Comparison of ENCODE assay signal across 10 cellular contexts in genomic region chr6:39003072-39003471, GRCh38. TPM values are rescaled to one million over a fixed set of nuclear protein-coding genes. Genes with fewer than 3 reads are reported as not detected.
DNase-seq lines count a peak whose midpoint lies in the region; ATAC-seq and TF ChIP-seq lines count a peak whose summit lies in the region.
"Had no signal": no experiment of that assay in that cellular context is flagged by ENCODE, and none has a peak within 500 bp of the region (broad histone marks: within the 10 kb centered on the region; RNA-seq: fewer than 3 reads in every experiment).

No MANE protein-coding gene starts in this region.

- no peak overlapping the region for H3K4me3 ChIP-seq in AG10803 (ENCODE audit: low read length)
- H3K4me3 ChIP-seq in epithelial cell of proximal tubule (ENCODE audit: low read depth, low read length): no peak overlapping the region
- H3K4me3 ChIP-seq: right atrium auricular region had no signal

- TF ChIP-seq CTCF in AG10803 (conservative IDR thresholded peaks at IDR 0.05; ENCODE audit: low read length) (0 out of 2 replicates have a peak, but pooled peaks have one; percentile 16), epithelial cell of proximal tubule (conservative IDR thresholded peaks at IDR 0.05; ENCODE audit: low read depth, low read length) (peak; percentile 48)

- DNase-seq in AG10803 (ENCODE audit: low read depth) (no peak), Daoy (ENCODE audit: low read depth) (peak; percentile 15), NCI-H82 treated with DMSO at 0.1 percent for 48 hours (lab: John Stamatoyannopoulos, UW; ENCODE audit: unreplicated experiment) (peak; percentile 10), epithelial cell of proximal tubule (ENCODE audit: low read depth) (no peak), cortex of kidney (lab: John Stamatoyannopoulos, UW) (no peak)
- no peak for DNase-seq in NK-92 treated with Interleukin-12 subunit alpha and Interleukin-12 subunit beta, amount 100 ng/mL, for 24 hours (lab: John Stamatoyannopoulos, UW)
- DNase-seq: activated CD4-positive, alpha-beta T cell treated with anti-CD3 and anti-CD28 coated beads, Interleukin-2, amount 10 ng/mL, durations not matched to agents 7 days and 5 days had no signal

- ATAC-seq in HG03280 (IDR thresholded peaks at IDR 0.05; ENCODE audit: unreplicated experiment) (no peak), HG03469 (IDR thresholded peaks at IDR 0.05; ENCODE audit: unreplicated experiment) (no peak)

RNA-seq across cellular contexts. Expression of gene GLP1R, which starts 45.5 kb away (rescaled TPM):
- not detected in 2 replicates for total RNA-seq in Daoy (2014; rRNA removed; shearing (Covaris generic))
- 0.07 TPM in 1 of 2 replicates, not detected in the other for total RNA-seq in epithelial cell of proximal tubule
- total RNA-seq: activated CD4-positive, alpha-beta T cell treated with anti-CD3 and anti-CD28 coated beads, Interleukin-2, amount 10 ng/mL, durations not matched to agents 7 days and 5 days had no signal

Comparison
In these comparisons a context has a peak if more than half of its experiments do, and no peak if none do; other contexts are left out.
1. DNase-seq: peak in Daoy (single experiment) and NCI-H82 treated with DMSO at 0.1 percent for 48 hours (single experiment); none in AG10803 (single experiment), epithelial cell of proximal tubule (single experiment), cortex of kidney (single experiment) and NK-92 treated with Interleukin-12 subunit alpha and Interleukin-12 subunit beta, amount 100 ng/mL, for 24 hours (single experiment).